1 cellular context compared by ENCODE assay signal in the genomic region with DNA sequence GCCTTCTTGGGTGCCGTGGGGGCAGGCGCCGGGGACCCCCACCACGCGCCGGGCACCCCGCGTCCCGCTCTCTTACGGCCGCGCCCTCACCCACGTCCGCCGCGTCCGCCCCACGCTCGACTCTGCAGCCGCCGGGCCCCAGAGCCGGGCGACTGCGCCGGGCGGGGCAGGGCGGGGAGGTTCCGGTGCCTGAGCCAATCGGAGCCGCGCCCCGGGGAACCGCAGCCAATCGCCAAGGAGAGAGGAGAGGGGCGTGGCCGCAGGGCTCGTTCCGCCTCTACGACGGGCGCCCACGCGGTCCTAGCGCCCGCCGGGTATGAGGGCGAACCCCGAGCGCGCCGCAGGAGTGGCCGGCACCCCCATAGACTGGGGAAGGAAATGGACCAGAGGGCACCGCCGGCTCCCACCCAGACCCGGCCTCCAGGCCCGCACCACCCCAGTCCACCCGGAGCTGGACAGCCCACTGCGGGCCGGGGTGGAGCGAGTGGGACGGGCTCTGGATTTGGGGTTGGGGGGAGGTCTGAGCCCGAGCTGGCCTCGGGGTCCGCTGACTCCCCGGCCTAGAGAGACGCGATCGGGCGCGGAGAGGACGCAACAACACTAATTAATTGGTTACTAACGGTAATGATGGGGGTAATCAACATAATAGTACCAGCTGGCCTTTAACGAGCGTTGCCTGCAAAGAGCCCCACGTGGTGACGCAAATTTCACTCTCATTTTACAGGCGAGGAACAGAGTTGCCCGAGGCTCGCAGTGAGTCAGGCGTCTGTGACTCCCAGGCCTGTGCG.
A peak's percentile ranks its signal among the peaks of the same experiment; 100 is the strongest.
TF ChIP-seq lines count a peak whose summit lies in the region.

Gene MFSD12 (minus strand): TSS at position 126 of the 788 bp plus-strand sequence. CDS start 183 bp downstream, outside the sequence.

TF ChIP-seq in K562, 482 proteins besides CTCF, POLR2A, EP300 and RAD21 (continued from another document and continues in another):
- peak; percentile 59; the same call in 1 of the 2 replicates for TF ChIP-seq BCOR (IDR thresholded peaks at IDR 0.05)
- no peak for TF ChIP-seq ARNT (IDR thresholded peaks at IDR 0.05)
- TF ChIP-seq, protein P1, sequence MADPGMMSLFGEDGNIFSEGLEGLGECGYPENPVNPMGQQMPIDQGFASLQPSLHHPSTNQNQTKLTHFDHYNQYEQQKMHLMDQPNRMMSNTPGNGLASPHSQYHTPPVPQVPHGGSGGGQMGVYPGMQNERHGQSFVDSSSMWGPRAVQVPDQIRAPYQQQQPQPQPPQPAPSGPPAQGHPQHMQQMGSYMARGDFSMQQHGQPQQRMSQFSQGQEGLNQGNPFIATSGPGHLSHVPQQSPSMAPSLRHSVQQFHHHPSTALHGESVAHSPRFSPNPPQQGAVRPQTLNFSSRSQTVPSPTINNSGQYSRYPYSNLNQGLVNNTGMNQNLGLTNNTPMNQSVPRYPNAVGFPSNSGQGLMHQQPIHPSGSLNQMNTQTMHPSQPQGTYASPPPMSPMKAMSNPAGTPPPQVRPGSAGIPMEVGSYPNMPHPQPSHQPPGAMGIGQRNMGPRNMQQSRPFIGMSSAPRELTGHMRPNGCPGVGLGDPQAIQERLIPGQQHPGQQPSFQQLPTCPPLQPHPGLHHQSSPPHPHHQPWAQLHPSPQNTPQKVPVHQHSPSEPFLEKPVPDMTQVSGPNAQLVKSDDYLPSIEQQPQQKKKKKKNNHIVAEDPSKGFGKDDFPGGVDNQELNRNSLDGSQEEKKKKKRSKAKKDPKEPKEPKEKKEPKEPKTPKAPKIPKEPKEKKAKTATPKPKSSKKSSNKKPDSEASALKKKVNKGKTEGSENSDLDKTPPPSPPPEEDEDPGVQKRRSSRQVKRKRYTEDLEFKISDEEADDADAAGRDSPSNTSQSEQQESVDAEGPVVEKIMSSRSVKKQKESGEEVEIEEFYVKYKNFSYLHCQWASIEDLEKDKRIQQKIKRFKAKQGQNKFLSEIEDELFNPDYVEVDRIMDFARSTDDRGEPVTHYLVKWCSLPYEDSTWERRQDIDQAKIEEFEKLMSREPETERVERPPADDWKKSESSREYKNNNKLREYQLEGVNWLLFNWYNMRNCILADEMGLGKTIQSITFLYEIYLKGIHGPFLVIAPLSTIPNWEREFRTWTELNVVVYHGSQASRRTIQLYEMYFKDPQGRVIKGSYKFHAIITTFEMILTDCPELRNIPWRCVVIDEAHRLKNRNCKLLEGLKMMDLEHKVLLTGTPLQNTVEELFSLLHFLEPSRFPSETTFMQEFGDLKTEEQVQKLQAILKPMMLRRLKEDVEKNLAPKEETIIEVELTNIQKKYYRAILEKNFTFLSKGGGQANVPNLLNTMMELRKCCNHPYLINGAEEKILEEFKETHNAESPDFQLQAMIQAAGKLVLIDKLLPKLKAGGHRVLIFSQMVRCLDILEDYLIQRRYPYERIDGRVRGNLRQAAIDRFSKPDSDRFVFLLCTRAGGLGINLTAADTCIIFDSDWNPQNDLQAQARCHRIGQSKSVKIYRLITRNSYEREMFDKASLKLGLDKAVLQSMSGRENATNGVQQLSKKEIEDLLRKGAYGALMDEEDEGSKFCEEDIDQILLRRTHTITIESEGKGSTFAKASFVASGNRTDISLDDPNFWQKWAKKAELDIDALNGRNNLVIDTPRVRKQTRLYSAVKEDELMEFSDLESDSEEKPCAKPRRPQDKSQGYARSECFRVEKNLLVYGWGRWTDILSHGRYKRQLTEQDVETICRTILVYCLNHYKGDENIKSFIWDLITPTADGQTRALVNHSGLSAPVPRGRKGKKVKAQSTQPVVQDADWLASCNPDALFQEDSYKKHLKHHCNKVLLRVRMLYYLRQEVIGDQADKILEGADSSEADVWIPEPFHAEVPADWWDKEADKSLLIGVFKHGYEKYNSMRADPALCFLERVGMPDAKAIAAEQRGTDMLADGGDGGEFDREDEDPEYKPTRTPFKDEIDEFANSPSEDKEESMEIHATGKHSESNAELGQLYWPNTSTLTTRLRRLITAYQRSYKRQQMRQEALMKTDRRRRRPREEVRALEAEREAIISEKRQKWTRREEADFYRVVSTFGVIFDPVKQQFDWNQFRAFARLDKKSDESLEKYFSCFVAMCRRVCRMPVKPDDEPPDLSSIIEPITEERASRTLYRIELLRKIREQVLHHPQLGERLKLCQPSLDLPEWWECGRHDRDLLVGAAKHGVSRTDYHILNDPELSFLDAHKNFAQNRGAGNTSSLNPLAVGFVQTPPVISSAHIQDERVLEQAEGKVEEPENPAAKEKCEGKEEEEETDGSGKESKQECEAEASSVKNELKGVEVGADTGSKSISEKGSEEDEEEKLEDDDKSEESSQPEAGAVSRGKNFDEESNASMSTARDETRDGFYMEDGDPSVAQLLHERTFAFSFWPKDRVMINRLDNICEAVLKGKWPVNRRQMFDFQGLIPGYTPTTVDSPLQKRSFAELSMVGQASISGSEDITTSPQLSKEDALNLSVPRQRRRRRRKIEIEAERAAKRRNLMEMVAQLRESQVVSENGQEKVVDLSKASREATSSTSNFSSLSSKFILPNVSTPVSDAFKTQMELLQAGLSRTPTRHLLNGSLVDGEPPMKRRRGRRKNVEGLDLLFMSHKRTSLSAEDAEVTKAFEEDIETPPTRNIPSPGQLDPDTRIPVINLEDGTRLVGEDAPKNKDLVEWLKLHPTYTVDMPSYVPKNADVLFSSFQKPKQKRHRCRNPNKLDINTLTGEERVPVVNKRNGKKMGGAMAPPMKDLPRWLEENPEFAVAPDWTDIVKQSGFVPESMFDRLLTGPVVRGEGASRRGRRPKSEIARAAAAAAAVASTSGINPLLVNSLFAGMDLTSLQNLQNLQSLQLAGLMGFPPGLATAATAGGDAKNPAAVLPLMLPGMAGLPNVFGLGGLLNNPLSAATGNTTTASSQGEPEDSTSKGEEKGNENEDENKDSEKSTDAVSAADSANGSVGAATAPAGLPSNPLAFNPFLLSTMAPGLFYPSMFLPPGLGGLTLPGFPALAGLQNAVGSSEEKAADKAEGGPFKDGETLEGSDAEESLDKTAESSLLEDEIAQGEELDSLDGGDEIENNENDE (IDR thresholded peaks at IDR 0.05; ENCODE audit: low read depth, low read length), result no peak
- no peak for TF ChIP-seq ZNF707 (CRISPR knock-in tag; conservative IDR thresholded peaks at IDR 0.05)
- no peak for TF ChIP-seq PHB (CRISPR knock-in tag; IDR thresholded peaks at IDR 0.05)
- TF ChIP-seq, protein P2, sequence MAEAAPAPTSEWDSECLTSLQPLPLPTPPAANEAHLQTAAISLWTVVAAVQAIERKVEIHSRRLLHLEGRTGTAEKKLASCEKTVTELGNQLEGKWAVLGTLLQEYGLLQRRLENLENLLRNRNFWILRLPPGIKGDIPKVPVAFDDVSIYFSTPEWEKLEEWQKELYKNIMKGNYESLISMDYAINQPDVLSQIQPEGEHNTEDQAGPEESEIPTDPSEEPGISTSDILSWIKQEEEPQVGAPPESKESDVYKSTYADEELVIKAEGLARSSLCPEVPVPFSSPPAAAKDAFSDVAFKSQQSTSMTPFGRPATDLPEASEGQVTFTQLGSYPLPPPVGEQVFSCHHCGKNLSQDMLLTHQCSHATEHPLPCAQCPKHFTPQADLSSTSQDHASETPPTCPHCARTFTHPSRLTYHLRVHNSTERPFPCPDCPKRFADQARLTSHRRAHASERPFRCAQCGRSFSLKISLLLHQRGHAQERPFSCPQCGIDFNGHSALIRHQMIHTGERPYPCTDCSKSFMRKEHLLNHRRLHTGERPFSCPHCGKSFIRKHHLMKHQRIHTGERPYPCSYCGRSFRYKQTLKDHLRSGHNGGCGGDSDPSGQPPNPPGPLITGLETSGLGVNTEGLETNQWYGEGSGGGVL (CRISPR knock-in tag; IDR thresholded peaks at IDR 0.05), result no peak
- TF ChIP-seq SAP30 (IDR thresholded peaks at IDR 0.05; ENCODE audit: borderline replicate concordance, insufficient read depth, low read depth, low read length, poor library complexity, severe bottlenecking), result peak; percentile 44
- no peak for TF ChIP-seq SMARCB1 (IDR thresholded peaks at IDR 0.05; ENCODE audit: insufficient read length, low read depth)
- TF ChIP-seq SLC30A9 (CRISPR knock-in tag; IDR thresholded peaks at IDR 0.05), result no peak
- no peak for TF ChIP-seq FOXJ2 (tag; IDR thresholded peaks at IDR 0.05)
- TF ChIP-seq TRIM24 (IDR thresholded peaks at IDR 0.05), result no peak
- TF ChIP-seq DPF2 (IDR thresholded peaks at IDR 0.05), result no peak
- TF ChIP-seq, protein P3, sequence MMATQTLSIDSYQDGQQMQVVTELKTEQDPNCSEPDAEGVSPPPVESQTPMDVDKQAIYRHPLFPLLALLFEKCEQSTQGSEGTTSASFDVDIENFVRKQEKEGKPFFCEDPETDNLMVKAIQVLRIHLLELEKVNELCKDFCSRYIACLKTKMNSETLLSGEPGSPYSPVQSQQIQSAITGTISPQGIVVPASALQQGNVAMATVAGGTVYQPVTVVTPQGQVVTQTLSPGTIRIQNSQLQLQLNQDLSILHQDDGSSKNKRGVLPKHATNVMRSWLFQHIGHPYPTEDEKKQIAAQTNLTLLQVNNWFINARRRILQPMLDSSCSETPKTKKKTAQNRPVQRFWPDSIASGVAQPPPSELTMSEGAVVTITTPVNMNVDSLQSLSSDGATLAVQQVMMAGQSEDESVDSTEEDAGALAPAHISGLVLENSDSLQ (IDR thresholded peaks at IDR 0.05), result no peak
- no peak for TF ChIP-seq ZNF668 (CRISPR knock-in tag; IDR thresholded peaks at IDR 0.05)
- TF ChIP-seq ILK (tag; IDR thresholded peaks at IDR 0.05; ENCODE audit: borderline replicate concordance, low read depth), result no peak
- TF ChIP-seq ZKSCAN1 (IDR thresholded peaks at IDR 0.05; ENCODE audit: low read depth, low read length), result 0 out of 2 replicates have a peak, but pooled peaks have one; percentile 16
- peak; percentile 81 for TF ChIP-seq FUS (optimal IDR thresholded peaks at IDR 0.05; ENCODE audit: low read depth, low read length)
- TF ChIP-seq, protein P4, sequence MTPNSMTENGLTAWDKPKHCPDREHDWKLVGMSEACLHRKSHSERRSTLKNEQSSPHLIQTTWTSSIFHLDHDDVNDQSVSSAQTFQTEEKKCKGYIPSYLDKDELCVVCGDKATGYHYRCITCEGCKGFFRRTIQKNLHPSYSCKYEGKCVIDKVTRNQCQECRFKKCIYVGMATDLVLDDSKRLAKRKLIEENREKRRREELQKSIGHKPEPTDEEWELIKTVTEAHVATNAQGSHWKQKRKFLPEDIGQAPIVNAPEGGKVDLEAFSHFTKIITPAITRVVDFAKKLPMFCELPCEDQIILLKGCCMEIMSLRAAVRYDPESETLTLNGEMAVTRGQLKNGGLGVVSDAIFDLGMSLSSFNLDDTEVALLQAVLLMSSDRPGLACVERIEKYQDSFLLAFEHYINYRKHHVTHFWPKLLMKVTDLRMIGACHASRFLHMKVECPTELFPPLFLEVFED (CRISPR knock-in tag; conservative IDR thresholded peaks at IDR 0.05), result no peak
- no peak for TF ChIP-seq HLTF (IDR thresholded peaks at IDR 0.05)
- TF ChIP-seq EWSR1 (IDR thresholded peaks at IDR 0.05; ENCODE audit: borderline replicate concordance, low read depth, partially characterized antibody), result no peak
- no peak for TF ChIP-seq BRCA1 (IDR thresholded peaks at IDR 0.05)
- TF ChIP-seq BRCA1 (CRISPR knock-in tag; IDR thresholded peaks at IDR 0.05), result no peak
- no peak for TF ChIP-seq KLF16 (IDR thresholded peaks at IDR 0.05)
- TF ChIP-seq CBX8 (IDR thresholded peaks at IDR 0.05; ENCODE audit: borderline replicate concordance, extremely low read depth, low read depth, low read length, poor library complexity, severe bottlenecking), result no peak
- no peak for TF ChIP-seq RNF219 (CRISPR knock-in tag; IDR thresholded peaks at IDR 0.05)
- TF ChIP-seq POLR3G (IDR thresholded peaks at IDR 0.05; ENCODE audit: extremely low read depth, insufficient read length, insufficient replicate concordance), result no peak
- TF ChIP-seq KDM1A (IDR thresholded peaks at IDR 0.05), result no peak
- TF ChIP-seq HMG20B (CRISPR knock-in tag; IDR thresholded peaks at IDR 0.05), result no peak
- TF ChIP-seq, protein P5, sequence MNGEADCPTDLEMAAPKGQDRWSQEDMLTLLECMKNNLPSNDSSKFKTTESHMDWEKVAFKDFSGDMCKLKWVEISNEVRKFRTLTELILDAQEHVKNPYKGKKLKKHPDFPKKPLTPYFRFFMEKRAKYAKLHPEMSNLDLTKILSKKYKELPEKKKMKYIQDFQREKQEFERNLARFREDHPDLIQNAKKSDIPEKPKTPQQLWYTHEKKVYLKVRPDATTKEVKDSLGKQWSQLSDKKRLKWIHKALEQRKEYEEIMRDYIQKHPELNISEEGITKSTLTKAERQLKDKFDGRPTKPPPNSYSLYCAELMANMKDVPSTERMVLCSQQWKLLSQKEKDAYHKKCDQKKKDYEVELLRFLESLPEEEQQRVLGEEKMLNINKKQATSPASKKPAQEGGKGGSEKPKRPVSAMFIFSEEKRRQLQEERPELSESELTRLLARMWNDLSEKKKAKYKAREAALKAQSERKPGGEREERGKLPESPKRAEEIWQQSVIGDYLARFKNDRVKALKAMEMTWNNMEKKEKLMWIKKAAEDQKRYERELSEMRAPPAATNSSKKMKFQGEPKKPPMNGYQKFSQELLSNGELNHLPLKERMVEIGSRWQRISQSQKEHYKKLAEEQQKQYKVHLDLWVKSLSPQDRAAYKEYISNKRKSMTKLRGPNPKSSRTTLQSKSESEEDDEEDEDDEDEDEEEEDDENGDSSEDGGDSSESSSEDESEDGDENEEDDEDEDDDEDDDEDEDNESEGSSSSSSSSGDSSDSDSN (IDR thresholded peaks at IDR 0.05; ENCODE audit: borderline replicate concordance in 1 of 2, low read depth in 2 of 2, low read length in 2 of 2), result no peak
- no peak for TF ChIP-seq MYNN (IDR thresholded peaks at IDR 0.05)
- no peak for TF ChIP-seq MYNN (CRISPR knock-in tag; IDR thresholded peaks at IDR 0.05)
- TF ChIP-seq, protein P6, sequence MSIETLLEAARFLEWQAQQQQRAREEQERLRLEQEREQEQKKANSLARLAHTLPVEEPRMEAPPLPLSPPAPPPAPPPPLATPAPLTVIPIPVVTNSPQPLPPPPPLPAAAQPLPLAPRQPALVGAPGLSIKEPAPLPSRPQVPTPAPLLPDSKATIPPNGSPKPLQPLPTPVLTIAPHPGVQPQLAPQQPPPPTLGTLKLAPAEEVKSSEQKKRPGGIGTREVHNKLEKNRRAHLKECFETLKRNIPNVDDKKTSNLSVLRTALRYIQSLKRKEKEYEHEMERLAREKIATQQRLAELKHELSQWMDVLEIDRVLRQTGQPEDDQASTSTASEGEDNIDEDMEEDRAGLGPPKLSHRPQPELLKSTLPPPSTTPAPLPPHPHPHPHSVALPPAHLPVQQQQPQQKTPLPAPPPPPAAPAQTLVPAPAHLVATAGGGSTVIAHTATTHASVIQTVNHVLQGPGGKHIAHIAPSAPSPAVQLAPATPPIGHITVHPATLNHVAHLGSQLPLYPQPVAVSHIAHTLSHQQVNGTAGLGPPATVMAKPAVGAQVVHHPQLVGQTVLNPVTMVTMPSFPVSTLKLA (conservative IDR thresholded peaks at IDR 0.05), result peak; percentile 89 to 91
- TF ChIP-seq SETDB1 (IDR thresholded peaks at IDR 0.05; ENCODE audit: low read length), result no peak
- no peak for TF ChIP-seq ETV5 (CRISPR knock-in tag; IDR thresholded peaks at IDR 0.05; ENCODE audit: low read depth)
